Comparison of ENCODE assay signal across 7 cellular contexts in the genomic region with DNA sequence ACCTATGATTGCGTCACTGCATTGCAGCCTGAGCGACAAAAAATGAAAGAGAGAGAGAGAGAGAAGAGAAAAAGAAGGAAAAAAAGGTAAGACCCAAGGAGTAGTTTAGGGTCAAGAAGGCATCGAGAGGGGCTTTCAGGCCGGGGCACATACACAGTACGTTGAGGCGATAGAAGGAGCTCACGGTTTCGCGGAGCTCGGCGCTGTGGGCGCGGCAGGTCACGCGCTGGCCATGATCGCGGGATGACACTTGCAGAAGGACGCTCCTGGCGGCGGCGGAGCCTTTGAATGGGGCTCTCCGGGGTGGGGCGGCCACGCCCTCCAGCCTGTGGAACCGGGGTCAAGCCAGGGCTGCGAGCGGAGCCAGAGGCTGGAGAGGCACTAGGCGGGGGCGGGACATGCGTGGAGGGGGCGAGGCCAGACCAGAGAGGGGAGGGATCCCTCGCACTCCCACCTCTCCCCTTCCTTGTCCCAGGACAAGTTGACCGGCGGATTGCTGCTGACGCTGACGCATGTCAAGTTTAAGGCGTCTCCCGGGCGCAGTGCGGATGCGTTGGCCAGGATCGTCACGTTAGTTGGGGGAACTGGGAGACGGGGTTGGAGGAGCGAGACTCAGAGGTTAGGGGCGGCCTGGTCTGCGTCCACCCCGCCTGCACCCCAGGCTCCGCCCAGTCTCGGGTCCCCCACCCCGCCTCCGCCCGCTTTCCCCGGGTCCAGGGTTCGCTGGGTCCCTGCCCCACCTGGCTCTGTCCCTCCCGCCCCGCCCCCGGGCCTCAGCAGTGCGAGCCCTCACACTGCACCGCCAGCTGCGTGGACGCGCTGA. TPM values are rescaled to one million over a fixed set of nuclear protein-coding genes. Genes with fewer than 3 reads are reported as not detected.
DNase-seq lines count a peak whose midpoint lies in the region; ATAC-seq and TF ChIP-seq lines count a peak whose summit lies in the region.
"Had no signal": no experiment of that assay in that cellular context is flagged by ENCODE, and none has a peak within 500 bp of the region (broad histone marks: within the 10 kb centered on the region; RNA-seq: fewer than 3 reads in every experiment).

No MANE protein-coding gene starts in this region.

- no peaks in the 10 kb centered on the region for H3K4me1 ChIP-seq in foreskin keratinocyte
- peaks cover 0 to 19% (median 11%) of the 10 kb centered on the region in 5 donors for H3K4me1 ChIP-seq in subcutaneous abdominal adipose tissue (ENCODE audit: control insufficient read depth in 5 of 5, insufficient read depth in 5 of 5, low read length in 5 of 5)
- H3K4me1 ChIP-seq: BLaER1 treated with 17β-estradiol and CSF1 and Interleukin-3, amounts not matched to agents 10 nM and 100 nM had no signal

- in situ Hi-C loops in brain microvascular endothelial cell (cut with HindIII; ENCODE audit: low pct_ligation_motif_present, low sequenced_read_pairs) = no loop called here

- H3K36me3 ChIP-seq in subcutaneous abdominal adipose tissue (ENCODE audit: control insufficient read depth in 5 of 5, insufficient read depth in 5 of 5, low read length in 5 of 5) (no peaks in the 10 kb centered on the region), brain microvascular endothelial cell (replicated peaks) (no peaks in the 10 kb centered on the region)
- H3K36me3 ChIP-seq: BLaER1 treated with 17β-estradiol and CSF1 and Interleukin-3, amounts not matched to agents 10 nM and 100 nM had no signal

- H3K27me3 ChIP-seq in foreskin keratinocyte (peaks cover 42% of the 10 kb centered on the region), subcutaneous abdominal adipose tissue (ENCODE audit: control insufficient read depth in 5 of 5, insufficient read depth in 4 of 5, low read length in 5 of 5) (peaks cover 53 to 72% (median 63%) of the 10 kb centered on the region in 5 donors), brain microvascular endothelial cell (replicated peaks) (peaks cover 27% of the 10 kb centered on the region)

- peaks cover 56% of the 10 kb centered on the region for H3K27me3 Mint-ChIP-seq in activated CD4-positive, alpha-beta T cell treated with anti-CD3 and anti-CD28 coated beads for 36 hours

- H3K27ac Mint-ChIP-seq in activated CD4-positive, alpha-beta T cell treated with anti-CD3 and anti-CD28 coated beads for 36 hours = no peak overlapping the region

- H3K4me1 Mint-ChIP-seq in activated CD4-positive, alpha-beta T cell treated with anti-CD3 and anti-CD28 coated beads for 36 hours = peaks cover 16% of the 10 kb centered on the region

- no peaks in the 10 kb centered on the region for H3K9me3 ChIP-seq in subcutaneous abdominal adipose tissue (ENCODE audit: control insufficient read depth in 5 of 5, low read length in 5 of 5)

- DNase-seq in activated CD4-positive, alpha-beta T cell treated with anti-CD3 and anti-CD28 coated beads for 36 hours = peak; percentile 31
- DNase-seq in activated CD4-positive, alpha-beta T cell treated with anti-CD3 and anti-CD28 coated beads for 1 hour = no peak
- no peak for DNase-seq in foreskin keratinocyte
- DNase-seq in brain microvascular endothelial cell = no peak

- H3K4me3 ChIP-seq in subcutaneous abdominal adipose tissue (ENCODE audit: low read depth in 1 of 5, low read length in 5 of 5) (peak overlapping the region in 4 of 5 donors; percentile 6 to 50 (median 25)), brain microvascular endothelial cell (ENCODE audit: low read depth, low read length) (no peak overlapping the region)
- H3K4me3 ChIP-seq: BLaER1 treated with 17β-estradiol and CSF1 and Interleukin-3, amounts not matched to agents 10 nM and 100 nM had no signal

- no peak overlapping the region for H3K27ac ChIP-seq in foreskin keratinocyte
- no peak overlapping the region for H3K27ac ChIP-seq in subcutaneous abdominal adipose tissue (ENCODE audit: low read depth, low read length)
- H3K27ac ChIP-seq in brain microvascular endothelial cell = no peak overlapping the region
- H3K27ac ChIP-seq: BLaER1 treated with 17β-estradiol and CSF1 and Interleukin-3, amounts not matched to agents 10 nM and 100 nM had no signal

- POLR2A ChIA-PET in activated CD4-positive, alpha-beta T cell treated with anti-CD3 and anti-CD28 coated beads for 36 hours (lab: Charles Lee) = no interaction called here

- peak overlapping the region; percentile 6 for H3K4me3 Mint-ChIP-seq in activated CD4-positive, alpha-beta T cell treated with anti-CD3 and anti-CD28 coated beads for 36 hours

- TF ChIP-seq CTCF in foreskin keratinocyte (conservative IDR thresholded peaks at IDR 0.05) (no peak), brain microvascular endothelial cell (IDR thresholded peaks at IDR 0.05; ENCODE audit: low read depth, low read length, missing control alignments) (no peak)

- no peak overlapping the region for H3K9ac ChIP-seq in subcutaneous abdominal adipose tissue (ENCODE audit: low read length in 5 of 5)
- H3K9ac ChIP-seq: BLaER1 treated with 17β-estradiol and CSF1 and Interleukin-3, amounts not matched to agents 10 nM and 100 nM had no signal

- no peaks in the 10 kb centered on the region for H3K36me3 Mint-ChIP-seq in activated CD4-positive, alpha-beta T cell treated with anti-CD3 and anti-CD28 coated beads for 36 hours (ENCODE audit: low read depth)

- H3K9me3 Mint-ChIP-seq in activated CD4-positive, alpha-beta T cell treated with anti-CD3 and anti-CD28 coated beads for 36 hours (ENCODE audit: low read depth) = no peaks in the 10 kb centered on the region

- CTCF ChIA-PET in activated CD4-positive, alpha-beta T cell treated with anti-CD3 and anti-CD28 coated beads for 36 hours (lab: Charles Lee) = no interaction called here

- intact Hi-C loops in activated CD4-positive, alpha-beta T cell treated with anti-CD3 and anti-CD28 coated beads for 36 hours (cut with DNase I, micrococcal nuclease) = no loop called here

- ATAC-seq in activated CD4-positive, alpha-beta T cell treated with anti-CD3 and anti-CD28 coated beads for 36 hours = peak; percentile 19
- ATAC-seq in foreskin keratinocyte (peak; percentile 51), HG03196 (IDR thresholded peaks at IDR 0.05; ENCODE audit: unreplicated experiment) (no peak)

RNA-seq across cellular contexts. Expression of gene NPHS1, which starts 6.9 kb away (rescaled TPM):
- total RNA-seq in activated CD4-positive, alpha-beta T cell treated with anti-CD3 and anti-CD28 coated beads for 36 hours = not detected
- not detected in 2 replicates for total RNA-seq in foreskin keratinocyte
- not detected in 2 replicates for polyA plus RNA-seq in foreskin keratinocyte

RNA-seq across cellular contexts. Expression of gene KIRREL2, which starts 11.3 kb away (rescaled TPM):
- total RNA-seq in activated CD4-positive, alpha-beta T cell treated with anti-CD3 and anti-CD28 coated beads for 36 hours = under 1 TPM; 0.93 to 0.98 TPM
- total RNA-seq in foreskin keratinocyte = 0.04 TPM in 1 of 2 replicates, not detected in the other
- 0.01 TPM in 1 of 2 replicates, not detected in the other for polyA plus RNA-seq in foreskin keratinocyte

RNA-seq across cellular contexts. Expression of gene APLP1, which starts 22.9 kb away (rescaled TPM):
- 1 to 10 TPM; 2.3 to 3.0 TPM for total RNA-seq in activated CD4-positive, alpha-beta T cell treated with anti-CD3 and anti-CD28 coated beads for 36 hours
- total RNA-seq in foreskin keratinocyte = 0.95 and 1.2 TPM in 2 replicates
- 1.4 and 1.8 TPM in 2 replicates for polyA plus RNA-seq in foreskin keratinocyte

RNA-seq across cellular contexts. Expression of gene PRODH2, which starts 32.8 kb away (rescaled TPM):
- not detected for total RNA-seq in activated CD4-positive, alpha-beta T cell treated with anti-CD3 and anti-CD28 coated beads for 36 hours
- total RNA-seq in foreskin keratinocyte = not detected in 2 replicates
- polyA plus RNA-seq in foreskin keratinocyte = not detected in 2 replicates

RNA-seq across cellular contexts. Expression of gene NFKBID, which starts 54.9 kb away (rescaled TPM):
- total RNA-seq in activated CD4-positive, alpha-beta T cell treated with anti-CD3 and anti-CD28 coated beads for 36 hours = 10 to 100 TPM; 60.1 TPM
- total RNA-seq in foreskin keratinocyte = 5.9 and 6.0 TPM in 2 replicates
- 4.9 and 6.6 TPM in 2 replicates for polyA plus RNA-seq in foreskin keratinocyte
